Comparison of ENCODE assay signal across 2 cellular contexts in genomic region chr7:16040381-16040780, GRCh38.
TF ChIP-seq lines count a peak whose summit lies in the region.

No MANE protein-coding gene starts in this region.

TF ChIP-seq in GM23338, 12 proteins besides CTCF, POLR2A, EP300 and RAD21:
- no peak for TF ChIP-seq JUNB (IDR thresholded peaks at IDR 0.05; ENCODE audit: unreplicated experiment)
- no peak for TF ChIP-seq ZNF114 (CRISPR knock-in tag; IDR thresholded peaks at IDR 0.05)
- TF ChIP-seq EZH2phosphoT487 (IDR thresholded peaks at IDR 0.05; ENCODE audit: unreplicated experiment): no peak
TF ChIP-seq in GM23338: peak in this region for 0.

TF ChIP-seq in K562, 482 proteins besides CTCF, POLR2A, EP300 and RAD21:
- TF ChIP-seq SOX6 (IDR thresholded peaks at IDR 0.05) (peak; percentile 30; the same call in 1 of the 2 replicates), FOSL1 (tag; conservative IDR thresholded peaks at IDR 0.05) (peak; percentile 68), RBM14 (IDR thresholded peaks at IDR 0.05; ENCODE audit: borderline replicate concordance, insufficient read depth, low read depth, low read length) (no peak)
